Comparison of ENCODE assay signal across 2 cellular contexts in genomic region chr3:10266936-10267335, GRCh38. TPM values are rescaled to one million over a fixed set of nuclear protein-coding genes. Genes with fewer than 3 reads are reported as not detected.
"Had no signal": no experiment of that assay in that cellular context is flagged by ENCODE, and none has a peak within 500 bp of the region (broad histone marks: within the 10 kb centered on the region; RNA-seq: fewer than 3 reads in every experiment).

No MANE protein-coding gene starts in this region.

RNA-seq across cellular contexts. Expression of gene GHRL, which starts 25.8 kb away (rescaled TPM):
- total RNA-seq: SJCRH30 had no signal
- polyA plus RNA-seq: SK-N-SH had no signal
